ENCODE assay signal across 8 cellular contexts in genomic region chr17:78709119-78709681, GRCh38.
DNase-seq lines count a peak whose midpoint lies in the region; ATAC-seq and TF ChIP-seq lines count a peak whose summit lies in the region.

No MANE protein-coding gene starts in this region.

- no peak overlapping the region for H3K4me3 ChIP-seq in SK-N-SH (ENCODE audit: low read depth in 2 of 2, low read length in 1 of 2)
- peak overlapping the region; percentile 14 for H3K4me3 ChIP-seq in SU-DHL-6 (ENCODE audit: insufficient read depth, low read length, poor library complexity, severe bottlenecking)
- no peak overlapping the region for H3K4me3 ChIP-seq in spleen

- no peaks in the 10 kb centered on the region for H3K9me2 ChIP-seq in SK-N-SH
- no peaks in the 10 kb centered on the region for H3K9me2 ChIP-seq in SU-DHL-6 (replicated peaks; ENCODE audit: insufficient read depth, low read length)

- no peak overlapping the region for H3K4me2 ChIP-seq in SK-N-SH
- peak overlapping the region; percentile 49 for H3K4me2 ChIP-seq in SU-DHL-6 (ENCODE audit: low read depth, low read length, poor library complexity, severe bottlenecking)

- H3K9me3 ChIP-seq in SK-N-SH: no peaks in the 10 kb centered on the region
- no peaks in the 10 kb centered on the region for H3K9me3 ChIP-seq in SU-DHL-6 (ENCODE audit: insufficient read depth, low read length)
- H3K9me3 ChIP-seq in spleen: no peaks in the 10 kb centered on the region

- peaks cover 11% of the 10 kb centered on the region for H3F3A ChIP-seq in SK-N-SH (replicated peaks; ENCODE audit: insufficient read depth)
- H3F3A ChIP-seq in SU-DHL-6 (ENCODE audit: insufficient read depth): peaks cover 60% of the 10 kb centered on the region

- H3K9ac ChIP-seq in SK-N-SH (no peak overlapping the region), SU-DHL-6 (ENCODE audit: low read length) (peak overlapping the region; percentile 51)

- no peak for TF ChIP-seq CTCF in SK-N-SH (IDR thresholded peaks at IDR 0.05)
- no peak for TF ChIP-seq CTCF in SU-DHL-6 (IDR thresholded peaks at IDR 0.05; ENCODE audit: insufficient read depth, low read length, poor library complexity, severe bottlenecking)
- TF ChIP-seq CTCF in spleen (IDR thresholded peaks at IDR 0.05 in 8 of 11, conservative IDR thresholded peaks at IDR 0.05 in 3 of 11): no peak

- ATAC-seq in SK-N-SH treated with all-trans-retinoic acid at 6 μM for 48 hours: no peak
- ATAC-seq in GM21825 (IDR thresholded peaks at IDR 0.05; ENCODE audit: unreplicated experiment): peak; percentile 45
- ATAC-seq in HG02973 (IDR thresholded peaks at IDR 0.05; ENCODE audit: unreplicated experiment): no peak

- H2AFZ ChIP-seq in SK-N-SH (ENCODE audit: low read depth) (no peak overlapping the region), SU-DHL-6 (ENCODE audit: low read depth, low read length, severe bottlenecking) (no peak overlapping the region)

- intact Hi-C loops in spleen (cut with DNase I; ENCODE audit: low total_unique reads): no loop called here

- H3K27me3 ChIP-seq in SK-N-SH (ENCODE audit: insufficient read depth) (no peaks in the 10 kb centered on the region), SU-DHL-6 (ENCODE audit: low read length) (no peaks in the 10 kb centered on the region), spleen (replicated peaks in 1 of 7) (no peaks in the 10 kb centered on the region)

- DNase-seq in SK-N-SH (no peak), spleen (no peak), islet precursor cell (no peak), NCI-H2196 treated with DMSO at 0.1 percent for 48 hours (lab: John Stamatoyannopoulos, UW; ENCODE audit: unreplicated experiment) (no peak)

- H4K20me1 ChIP-seq in SK-N-SH (ENCODE audit: insufficient read depth) (no peaks in the 10 kb centered on the region), SU-DHL-6 (ENCODE audit: low read depth, low read length) (no peaks in the 10 kb centered on the region)

- H3K36me3 ChIP-seq in SK-N-SH (replicated peaks in 1 of 2; ENCODE audit: control insufficient read depth in 1 of 2, insufficient read depth in 2 of 2, low read length in 1 of 2) (peaks cover 11 to 12% of the 10 kb centered on the region in 2 experiments), SU-DHL-6 (ENCODE audit: low read length) (peaks cover 21% of the 10 kb centered on the region), spleen (peaks cover 0 to 55% (median 35%) of the 10 kb centered on the region in 6 donors)

- CTCF ChIA-PET in SK-N-SH (lab: Yijun Ruan, JAX): interaction anchor here (0.6 to 9.0 kb wide), 65 partner anchors 8 to 1196 kb away, joined by 3 to 351 read pairs (median 6); partner anchors contain the start of gene USP36

- peak overlapping the region; percentile 11 to 83; a peak in 3 of 4 replicates for H3K27ac ChIP-seq in SK-N-SH (ENCODE audit: low read depth in 2 of 2, low read length in 1 of 2)
- H3K27ac ChIP-seq in SU-DHL-6 (ENCODE audit: low read depth, low read length): peak overlapping the region; percentile 95
- peak overlapping the region in 7 of 8 donors; percentile 10 to 69 (median 46) for H3K27ac ChIP-seq in spleen

- WGBS in SK-N-SH (ENCODE audit: low lambda C conversion rate): 85% methylated on average over 10 of the region's 10 CpGs
- WGBS in spleen, 5 donors: 64 to 77% (median 69%) methylated on average over 8 to 10 of the region's 10 CpGs

- no peak for TF ChIP-seq RAD21 in SK-N-SH (IDR thresholded peaks at IDR 0.05; ENCODE audit: low read length)

- TF ChIP-seq POLR2A in spleen (IDR thresholded peaks at IDR 0.05): no peak

- H3K79me2 ChIP-seq in SK-N-SH (ENCODE audit: insufficient read depth) (peaks cover 26% of the 10 kb centered on the region), SU-DHL-6 (ENCODE audit: insufficient read depth, low read length) (peaks cover 87% of the 10 kb centered on the region)

- H3K4me1 ChIP-seq in SK-N-SH (ENCODE audit: control insufficient read depth in 1 of 2, insufficient read depth in 2 of 2, low read depth in 1 of 2, low read length in 1 of 2) (peaks cover 9 to 62% of the 10 kb centered on the region in 2 experiments), spleen (peaks cover 25 to 93% (median 64%) of the 10 kb centered on the region in 6 donors)

- POLR2A ChIA-PET in SK-N-SH (lab: Yijun Ruan, JAX): interaction anchor here (0.6 to 1.2 kb wide), 2 partner anchors 13 to 212 kb away, joined by 3 to 6 read pairs; no protein-coding TSS in a partner anchor

- no peak for TF ChIP-seq EP300 in SK-N-SH (IDR thresholded peaks at IDR 0.05; ENCODE audit: borderline replicate concordance in 1 of 2, low read depth in 1 of 2, low read length in 1 of 2)

TF ChIP-seq in SK-N-SH, 30 proteins besides CTCF, POLR2A, EP300 and RAD21:
- TF ChIP-seq POLR2AphosphoS5 (IDR thresholded peaks at IDR 0.05; ENCODE audit: low read depth, low read length) (no peak), RXRA (IDR thresholded peaks at IDR 0.05; ENCODE audit: borderline replicate concordance, low read depth) (no peak), FOXM1 (IDR thresholded peaks at IDR 0.05; ENCODE audit: low read depth) (no peak), USF1 (IDR thresholded peaks at IDR 0.05; ENCODE audit: borderline replicate concordance, low read depth) (no peak), RFX5 (IDR thresholded peaks at IDR 0.05; ENCODE audit: low read length) (no peak), ZBTB33 (IDR thresholded peaks at IDR 0.05; ENCODE audit: borderline replicate concordance, low read depth) (no peak)
TF ChIP-seq in SK-N-SH: peak in this region for 0.

TF ChIP-seq in SK-N-SH treated with all-trans-retinoic acid at 6 μM for 48 hours, 23 proteins besides CTCF, POLR2A, EP300 and RAD21:
- TF ChIP-seq, protein P1, sequence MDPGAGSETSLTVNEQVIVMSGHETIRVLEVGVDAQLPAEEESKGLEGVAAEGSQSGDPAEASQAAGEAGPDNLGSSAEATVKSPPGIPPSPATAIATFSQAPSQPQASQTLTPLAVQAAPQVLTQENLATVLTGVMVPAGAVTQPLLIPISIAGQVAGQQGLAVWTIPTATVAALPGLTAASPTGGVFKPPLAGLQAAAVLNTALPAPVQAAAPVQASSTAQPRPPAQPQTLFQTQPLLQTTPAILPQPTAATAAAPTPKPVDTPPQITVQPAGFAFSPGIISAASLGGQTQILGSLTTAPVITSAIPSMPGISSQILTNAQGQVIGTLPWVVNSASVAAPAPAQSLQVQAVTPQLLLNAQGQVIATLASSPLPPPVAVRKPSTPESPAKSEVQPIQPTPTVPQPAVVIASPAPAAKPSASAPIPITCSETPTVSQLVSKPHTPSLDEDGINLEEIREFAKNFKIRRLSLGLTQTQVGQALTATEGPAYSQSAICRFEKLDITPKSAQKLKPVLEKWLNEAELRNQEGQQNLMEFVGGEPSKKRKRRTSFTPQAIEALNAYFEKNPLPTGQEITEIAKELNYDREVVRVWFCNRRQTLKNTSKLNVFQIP (CRISPR knock-in tag; IDR thresholded peaks at IDR 0.05; ENCODE audit: borderline replicate concordance, low read depth): no peak
- no peak for TF ChIP-seq OSR1 (CRISPR knock-in tag; IDR thresholded peaks at IDR 0.05)
- TF ChIP-seq PPARA (CRISPR knock-in tag; IDR thresholded peaks at IDR 0.05; ENCODE audit: borderline replicate concordance): no peak
- no peak for TF ChIP-seq CSDC2 (CRISPR knock-in tag; IDR thresholded peaks at IDR 0.05)
- TF ChIP-seq PATZ1 (CRISPR knock-in tag; IDR thresholded peaks at IDR 0.05; ENCODE audit: borderline replicate concordance): no peak
- no peak for TF ChIP-seq TCF4 (CRISPR knock-in tag; IDR thresholded peaks at IDR 0.05; ENCODE audit: borderline replicate concordance)
- no peak for TF ChIP-seq ZNF565 (CRISPR knock-in tag; conservative IDR thresholded peaks at IDR 0.05; ENCODE audit: low read depth)
- no peak for TF ChIP-seq ZNF8 (CRISPR knock-in tag; IDR thresholded peaks at IDR 0.05)
